Comparison of ENCODE assay signal across 14 cellular contexts in genomic region chr6:13787146-13787545, GRCh38. TPM values are rescaled to one million over a fixed set of nuclear protein-coding genes. Genes with fewer than 3 reads are reported as not detected.
DNase-seq lines count a peak whose midpoint lies in the region; ATAC-seq, FAIRE-seq and TF ChIP-seq lines count a peak whose summit lies in the region.
"Had no signal": no experiment of that assay in that cellular context is flagged by ENCODE, and none has a peak within 500 bp of the region (broad histone marks: within the 10 kb centered on the region; RNA-seq: fewer than 3 reads in every experiment).

No MANE protein-coding gene starts in this region.

- no peak for TF ChIP-seq EP300 in K562 (IDR thresholded peaks at IDR 0.05; ENCODE audit: low read length)

- in situ Hi-C loops in mammary epithelial cell (cut with MboI; ENCODE audit: low sequenced_read_pairs in 2 of 2) (no loop called here), K562 (cut with MboI) (no loop called here)

- H3K27ac ChIP-seq in mammary epithelial cell (ENCODE audit: insufficient read depth, low read depth, low read length) (no peak overlapping the region), K562 (ENCODE audit: extremely low read depth, low read depth, low read length) (no peak overlapping the region), stomach smooth muscle (ENCODE audit: low read length) (peak overlapping the region; percentile 53), aorta (ENCODE audit: low read depth in 1 of 2, low read length in 2 of 2) (no peak overlapping the region)
- H3K27ac ChIP-seq: HL-60, prostate gland had no signal

- TF ChIP-seq POLR2A in K562 (conservative IDR thresholded peaks at IDR 0.05) = no peak

- H3K4me2 ChIP-seq in mammary epithelial cell (ENCODE audit: insufficient read depth, low read depth, low read length) (no peak overlapping the region), K562 (ENCODE audit: insufficient read depth, low read length) (no peak overlapping the region)

- H3K4me1 ChIP-seq in mammary epithelial cell (ENCODE audit: insufficient read depth, low read length) = no peaks in the 10 kb centered on the region
- H3K4me1 ChIP-seq in K562 (replicated peaks in 1 of 2; ENCODE audit: control insufficient read depth in 2 of 2, insufficient read depth in 2 of 2, low read length in 2 of 2) = no peaks in the 10 kb centered on the region
- peaks cover 8% of the 10 kb centered on the region for H3K4me1 ChIP-seq in stomach smooth muscle (ENCODE audit: control insufficient read depth, insufficient read depth, low read length)
- no peaks in the 10 kb centered on the region for H3K4me1 ChIP-seq in aorta (ENCODE audit: control insufficient read depth in 1 of 2, insufficient read depth in 2 of 2, low read length in 2 of 2)
- H3K4me1 ChIP-seq: prostate gland had no signal

- TF ChIP-seq CTCF in mammary epithelial cell (conservative IDR thresholded peaks at IDR 0.05 in 1 of 2, IDR thresholded peaks at IDR 0.05 in 1 of 2; ENCODE audit: extremely low read depth in 1 of 2, insufficient read depth in 1 of 2, low read depth in 1 of 2, low read length in 2 of 2) = no peak
- TF ChIP-seq CTCF in MCF 10A (IDR thresholded peaks at IDR 0.05; ENCODE audit: unreplicated experiment) = no peak
- no peak for TF ChIP-seq CTCF in K562 (IDR thresholded peaks at IDR 0.05 in 2 of 3, conservative IDR thresholded peaks at IDR 0.05 in 1 of 3; ENCODE audit: insufficient read depth in 2 of 3, low read depth in 1 of 3, low read length in 3 of 3)

- H3K9me3 Mint-ChIP-seq in MCF 10A (ENCODE audit: unreplicated experiment) = no peaks in the 10 kb centered on the region
- H3K9me3 Mint-ChIP-seq: stimulated activated naive B cell treated with anti-CD40 and anti-IgM and Interleukin-4, amounts not matched to agents 10 μg/mL and 1 μg/mL and 100 μg/mL, for 72 hours had no signal

- H3K27ac Mint-ChIP-seq in MCF 10A (ENCODE audit: low read depth, unreplicated experiment) = no peak overlapping the region
- H3K27ac Mint-ChIP-seq: stimulated activated naive B cell treated with anti-CD40 and anti-IgM and Interleukin-4, amounts not matched to agents 10 μg/mL and 1 μg/mL and 100 μg/mL, for 72 hours had no signal

- H3K36me3 ChIP-seq in mammary epithelial cell (ENCODE audit: insufficient read depth, low read length) (no peaks in the 10 kb centered on the region), K562 (ENCODE audit: control insufficient read depth, insufficient read depth, low read length) (peaks cover 24% of the 10 kb centered on the region; the same call in 2 of the 3 replicates), stomach smooth muscle (ENCODE audit: control insufficient read depth in 2 of 2, insufficient read depth in 2 of 2, low read length in 2 of 2) (peaks cover 3 to 7% of the 10 kb centered on the region in 2 donors), aorta (ENCODE audit: control insufficient read depth in 1 of 2, insufficient read depth in 2 of 2, low read length in 1 of 2) (no peaks in the 10 kb centered on the region)
- H3K36me3 ChIP-seq: prostate gland had no signal

- H3K4me1 Mint-ChIP-seq in MCF 10A (ENCODE audit: insufficient read depth, unreplicated experiment) = no peaks in the 10 kb centered on the region

- H3K79me2 ChIP-seq in mammary epithelial cell (ENCODE audit: insufficient read depth, low read length) (no peaks in the 10 kb centered on the region), K562 (ENCODE audit: control insufficient read depth, insufficient read depth, low read length) (no peaks in the 10 kb centered on the region)

- no peak overlapping the region for H3K4me3 Mint-ChIP-seq in MCF 10A (ENCODE audit: unreplicated experiment)
- H3K4me3 Mint-ChIP-seq: stimulated activated naive B cell treated with anti-CD40 and anti-IgM and Interleukin-4, amounts not matched to agents 10 μg/mL and 1 μg/mL and 100 μg/mL, for 72 hours had no signal

- H2AFZ ChIP-seq in mammary epithelial cell (ENCODE audit: low read depth, low read length) (peak overlapping the region; percentile 65), K562 (ENCODE audit: low read depth, low read length) (no peak overlapping the region)

- CTCF ChIA-PET in mammary epithelial cell (lab: Charles Lee; ENCODE audit: low non-redundant PET) = no interaction called here
- CTCF ChIA-PET in MCF 10A (lab: Yijun Ruan, JAX) = interaction anchor here (1.0 kb wide), 1 partner anchor 8 kb away, joined by 4 read pairs; no protein-coding TSS in a partner anchor
- CTCF ChIA-PET in K562 (lab: Yijun Ruan, JAX; ENCODE audit: low intra/inter-chr PET ratio) = no interaction called here

- DNase-seq in mammary epithelial cell (no peak), MCF 10A (ENCODE audit: unreplicated experiment) (no peak), K562 (ENCODE audit: extremely low read depth in 1 of 4, low spot score in 3 of 4) (no peak), iris pigment epithelial cell (ENCODE audit: low read depth) (peak; percentile 63), aorta (no peak), middle frontal gyrus (ENCODE audit: extremely low spot score, low spot score) (no peak)
- DNase-seq: activated gamma-delta T cell; C1 segment of cervical spinal cord; NCI-H2081 treated with DMSO at 0.1 percent for 48 hours; stimulated activated naive B cell treated with anti-CD40 and anti-IgM and Interleukin-4, amounts not matched to agents 10 μg/mL and 1 μg/mL and 100 μg/mL, for 72 hours had no signal

- intact Hi-C loops in mammary epithelial cell (cut with micrococcal nuclease) = no loop called here
- intact Hi-C loops in MCF 10A (cut with micrococcal nuclease) = no loop called here
- intact Hi-C loops in K562 (cut with micrococcal nuclease) = no loop called here
- intact Hi-C loops in aorta (cut with DNase I) = no loop called here

- H4K20me1 ChIP-seq in mammary epithelial cell (ENCODE audit: insufficient read depth, low read length) = peaks cover under 1% of the 10 kb centered on the region
- no peaks in the 10 kb centered on the region for H4K20me1 ChIP-seq in K562 (replicated peaks; ENCODE audit: control insufficient read depth, insufficient read depth, low read length)

- H3K27me3 ChIP-seq in mammary epithelial cell (ENCODE audit: insufficient read depth, low read length) (no peaks in the 10 kb centered on the region), K562 (ENCODE audit: control insufficient read depth in 2 of 2, insufficient read depth in 2 of 2, low read length in 2 of 2) (no peaks in the 10 kb centered on the region), stomach smooth muscle (ENCODE audit: control insufficient read depth in 1 of 2, insufficient read depth in 2 of 2, low read length in 2 of 2) (no peaks in the 10 kb centered on the region), aorta (ENCODE audit: control insufficient read depth in 1 of 2, insufficient read depth in 2 of 2, low read length in 1 of 2) (no peaks in the 10 kb centered on the region)

- H3K36me3 Mint-ChIP-seq in MCF 10A (ENCODE audit: insufficient read depth, unreplicated experiment) = peaks cover 41% of the 10 kb centered on the region

- H3K27me3 Mint-ChIP-seq in MCF 10A (ENCODE audit: insufficient read depth, unreplicated experiment) = no peaks in the 10 kb centered on the region
- H3K27me3 Mint-ChIP-seq: stimulated activated naive B cell treated with anti-CD40 and anti-IgM and Interleukin-4, amounts not matched to agents 10 μg/mL and 1 μg/mL and 100 μg/mL, for 72 hours had no signal

- POLR2A ChIA-PET in MCF 10A (lab: Yijun Ruan, JAX) (no interaction called here), K562 (lab: Yijun Ruan, JAX) (interaction anchor here (1.5 to 1.8 kb wide), 2 partner anchors 10 to 14 kb away, joined by 3 to 9 read pairs; no protein-coding TSS in a partner anchor)

- H3K9me1 ChIP-seq in K562 (ENCODE audit: control insufficient read depth, insufficient read depth, low read length) = no peaks in the 10 kb centered on the region

- no peak overlapping the region for H3K4me3 ChIP-seq in mammary epithelial cell (replicated peaks in 1 of 3; ENCODE audit: insufficient read depth in 1 of 3, low read depth in 2 of 3, low read length in 3 of 3)
- H3K4me3 ChIP-seq in K562 = no peak overlapping the region
- peak overlapping the region; percentile 17 to 66 for H3K4me3 ChIP-seq in stomach smooth muscle (ENCODE audit: low read length in 2 of 2)
- H3K4me3 ChIP-seq in aorta (ENCODE audit: low read length in 2 of 2) = peak overlapping the region in 1 of 2 donors; percentile 13
- H3K4me3 ChIP-seq: prostate gland had no signal

- peak; percentile 59 for FAIRE-seq in K562 (lab: Jason Lieb, UNC)

- H3K9me3 ChIP-seq in mammary epithelial cell (replicated peaks; ENCODE audit: insufficient read depth, low read length) (no peaks in the 10 kb centered on the region), K562 (replicated peaks; ENCODE audit: control insufficient read depth, insufficient read depth, low read depth, low read length) (no peaks in the 10 kb centered on the region), stomach smooth muscle (ENCODE audit: control insufficient read depth in 2 of 2, low read length in 2 of 2) (no peaks in the 10 kb centered on the region), aorta (ENCODE audit: control insufficient read depth, low read length) (no peaks in the 10 kb centered on the region)
- H3K9me3 ChIP-seq: prostate gland had no signal

- WGBS in mammary epithelial cell (ENCODE audit: low coverage, missing lambda C conversion rate) = 27% methylated on average over 8 of the region's 8 CpGs
- 87% methylated on average over 8 of the region's 8 CpGs for WGBS in K562 (ENCODE audit: insufficient coverage, low coverage, missing lambda C conversion rate)
- WGBS in aorta, 2 donors = 6 to 7% methylated on average over 8 of the region's 8 CpGs

- no peak for TF ChIP-seq RAD21 in K562 (CRISPR knock-in tag; conservative IDR thresholded peaks at IDR 0.05 in 1 of 2, IDR thresholded peaks at IDR 0.05 in 1 of 2)

- no peak for ATAC-seq in K562
- no peak for ATAC-seq in aorta (ENCODE audit: low FRiP score)
- no peak for ATAC-seq in GM19455 (IDR thresholded peaks at IDR 0.05; ENCODE audit: unreplicated experiment)
- ATAC-seq: stimulated activated naive B cell treated with anti-CD40 and anti-IgM and Interleukin-4, amounts not matched to agents 10 μg/mL and 1 μg/mL and 100 μg/mL, for 72 hours had no signal

- no peak overlapping the region for H3K9ac ChIP-seq in mammary epithelial cell (ENCODE audit: insufficient read depth, low read length)
- H3K9ac ChIP-seq in K562 (ENCODE audit: insufficient read depth in 1 of 2, low read depth in 2 of 2, low read length in 2 of 2) = no peak overlapping the region
- H3K9ac ChIP-seq in stomach smooth muscle (ENCODE audit: low read length in 2 of 2) = peak overlapping the region; percentile 48 to 61

- BruUV-seq in mammary epithelial cell (replicated peaks; lab: Mats Ljungman, UMichigan) = no TSS peak
- no TSS peak for BruUV-seq in MCF 10A (replicated peaks; lab: Mats Ljungman, UMichigan)
- no TSS peak for BruUV-seq in K562 (replicated peaks; lab: Mats Ljungman, UMichigan)

- dilution Hi-C loops in mammary epithelial cell (cut with HindIII; ENCODE audit: low sequenced_read_pairs) = no loop called here

RNA-seq across cellular contexts. Expression of gene MCUR1, which starts 27.2 kb away (rescaled TPM):
- total RNA-seq in mammary epithelial cell = 10 to 100 TPM; 12.0 to 28.0 TPM
- polyA plus RNA-seq in mammary epithelial cell = 10.7 TPM
- polyA minus RNA-seq in mammary epithelial cell = 8.8 TPM
- 26.8 and 30.4 TPM in 2 replicates for total RNA-seq in MCF 10A (2022)
- total RNA-seq in K562 (2011; cell fraction: chromatin; rRNA removed; ENCODE audit: low replicate concordance) = 9.3 and 14.6 TPM in 2 replicates
- 7.3 and 8.6 TPM in 2 replicates for total RNA-seq in K562 (2011; cell fraction: nucleolus; rRNA removed)
- total RNA-seq in K562 (2011; cell fraction: nucleoplasm; rRNA removed) = 14.8 and 27.5 TPM in 2 replicates
- total RNA-seq in K562 (2014; rRNA removed) = 42.2 and 42.5 TPM in 2 replicates
- 46.8 and 52.6 TPM in 2 replicates for total RNA-seq in K562 (2014; rRNA removed; fragmentation: Illumina TruSeq; extraction: Trizol)
- total RNA-seq in K562 (2015; rRNA removed; fragmentation: Illumina TruSeq; extraction: Trizol) = 52.9 and 55.5 TPM in 2 replicates
- 60.2 and 62.6 TPM in 2 replicates for total RNA-seq in K562 (2021)
- polyA plus RNA-seq in K562 (2011; rRNA removed) = 20.5 and 27.9 TPM in 2 replicates
- polyA plus RNA-seq in K562 (2011; cell fraction: cytosol; rRNA removed) = 17.9 and 19.6 TPM in 2 replicates
- 5.9 and 6.6 TPM in 2 replicates for polyA plus RNA-seq in K562 (2011; cell fraction: nucleus; rRNA removed)
- polyA plus RNA-seq in K562 (2012) = 27.9 and 32.3 TPM in 2 replicates
- polyA plus RNA-seq in K562 (2014; fragmentation: Illumina TruSeq; extraction: Trizol) = 28.8 and 34.6 TPM in 2 replicates
- 1 to 10 TPM; 5.1 to 7.7 TPM for polyA plus RNA-seq in K562 (2014; fragmentation: Nextera tagmentation; extraction: Ambion mirVana)
- 35.4 and 41.4 TPM in 2 replicates for polyA plus RNA-seq in K562 (2014; rRNA removed)
- 22.3 and 25.4 TPM in 2 replicates for polyA minus RNA-seq in K562 (2011; rRNA and poly(A)+ RNA removed)
- polyA minus RNA-seq in K562 (2011; cell fraction: cytosol; rRNA and poly(A)+ RNA removed) = 12.9 and 13.6 TPM in 2 replicates
- polyA minus RNA-seq in K562 (2011; cell fraction: nucleus; rRNA and poly(A)+ RNA removed) = 5.7 and 7.9 TPM in 2 replicates
- 10 to 100 TPM; 17.3 to 19.3 TPM for total RNA-seq in aorta
- polyA plus RNA-seq in aorta = 10 to 100 TPM in 1 of 2 donors, 1 to 10 TPM in 1; 6.6 to 32.9 TPM

Comparison
In these comparisons a context has a peak if more than half of its experiments do, and no peak if none do; other contexts are left out.
1. H3K4me3 ChIP-seq: peak in stomach smooth muscle (2 of 2); none in mammary epithelial cell (0 of 3) and K562 (single experiment).
2. H3K9ac ChIP-seq: peak in stomach smooth muscle (2 of 2); none in mammary epithelial cell (single experiment) and K562 (0 of 2).